In genomic region chr15:32767236-32767635, GRCh38 we compare ENCODE assay signal across 26 cellular contexts. TPM values are rescaled to one million over a fixed set of nuclear protein-coding genes. Genes with fewer than 3 reads are reported as not detected.
"Had no signal": no experiment of that assay in that cellular context is flagged by ENCODE, and none has a peak within 500 bp of the region (broad histone marks: within the 10 kb centered on the region; RNA-seq: fewer than 3 reads in every experiment).

No MANE protein-coding gene starts in this region.

- H3K4me1 ChIP-seq: SJCRH30 had no signal

- H3K4me3 ChIP-seq: SJCRH30, SK-N-MC had no signal

- H3K27me3 ChIP-seq: SJCRH30 had no signal

- DNase-seq: KBM-7, MV-4-11, NCI-H1048, NCI-H1105, NCI-H1417, NCI-H1436 treated with DMSO at 0.1 percent for 48 hours, NCI-H1694, NCI-H187 treated with DMSO at 0.1 percent for 48 hours, NCI-H2029 treated with DMSO at 0.1 percent for 48 hours, NCI-H2107, NCI-H226, NCI-H446, NCI-H510A, NCI-H524 treated with DMSO at 0.1 percent for 48 hours, NCI-H69, NCI-H774, PC-3, SHP77 treated with DMSO at 0.1 percent for 48 hours, SJCRH30, T-helper 1 cell had no signal

- H3K9me3 ChIP-seq: SJCRH30 had no signal

- ATAC-seq: Panc1 had no signal

- H3K27ac ChIP-seq: RWPE1, SJCRH30, SK-N-MC had no signal

RNA-seq across cellular contexts. Expression of gene GREM1, which starts 49.4 kb away (rescaled TPM):
- total RNA-seq: HT1080, MCF 10A, OCI-LY7 had no signal
